ENCODE assay signal across 12 cellular contexts in the genomic region with DNA sequence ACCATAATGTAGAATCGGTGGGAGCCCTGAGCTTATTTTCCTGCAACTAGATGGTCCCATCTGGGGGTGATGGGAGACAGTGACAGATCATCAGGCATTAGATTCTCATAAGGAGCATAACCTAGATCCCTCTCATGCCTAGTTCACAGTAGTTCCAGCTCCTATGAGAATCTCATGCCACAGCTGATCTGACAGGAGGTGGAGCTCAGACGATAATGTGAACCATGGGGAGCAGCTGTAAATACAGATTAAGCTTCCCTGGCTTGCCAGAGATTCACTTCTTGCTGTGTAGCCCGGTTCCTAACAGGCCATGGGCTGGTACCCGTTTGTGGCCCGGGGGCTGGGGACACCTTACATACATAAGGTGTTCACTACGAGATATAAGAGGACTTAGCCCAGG.
DNase-seq lines count a peak whose midpoint lies in the region; ATAC-seq and TF ChIP-seq lines count a peak whose summit lies in the region.
"Had no signal": no experiment of that assay in that cellular context is flagged by ENCODE, and none has a peak within 500 bp of the region (broad histone marks: within the 10 kb centered on the region; RNA-seq: fewer than 3 reads in every experiment).

No MANE protein-coding gene starts in this region.

- CTCF ChIA-PET in activated naive CD4-positive, alpha-beta T cell treated with anti-CD3 and anti-CD28 coated beads, Interleukin-2, amount 10 ng/mL, durations not matched to agents 7 days and 5 days (lab: Charles Lee) = interaction anchor here (1.7 kb wide), 1 partner anchor 11 kb away, joined by 4 read pairs; no protein-coding TSS in a partner anchor

- DNase-seq in activated naive CD4-positive, alpha-beta T cell treated with anti-CD3 and anti-CD28 coated beads, Interleukin-2, amount 10 ng/mL, durations not matched to agents 7 days and 5 days = no peak
- no peak for DNase-seq in activated naive CD4-positive, alpha-beta T cell treated with Interleukin-2 at 50 U/mL for 16 hours
- no peak for DNase-seq in stimulated activated naive B cell treated with anti-CD40 and anti-IgM and Interleukin-4, amounts not matched to agents 10 μg/mL and 1 μg/mL and 100 μg/mL, for 72 hours
- no peak for DNase-seq in stimulated activated CD4-positive, alpha-beta T cell treated with anti-CD3 and anti-CD28 coated beads, Interleukin-1b, Interleukin-23, amount 100 ng/mL, for 48 hours
- no peak for DNase-seq in NCI-H2171 (lab: John Stamatoyannopoulos, UW)
- DNase-seq: foreskin keratinocyte; NCI-H510A treated with DMSO at 0.1 percent for 48 hours; stimulated activated CD4-positive, alpha-beta T cell treated with anti-CD3 and anti-CD28 coated beads, Interleukin-4, amount 100 ng/mL, for 24 hours; trophoblast cell had no signal

- H3K4me3 ChIP-seq in SU-DHL-6 (ENCODE audit: insufficient read depth, low read length, poor library complexity, severe bottlenecking) = no peak overlapping the region
- H3K4me3 ChIP-seq in iPS-18a (ENCODE audit: low read length) = peak overlapping the region; percentile 88

- H3K36me3 Mint-ChIP-seq in activated naive CD4-positive, alpha-beta T cell treated with anti-CD3 and anti-CD28 coated beads, Interleukin-2, amount 10 ng/mL, durations not matched to agents 7 days and 5 days = peaks cover 10% of the 10 kb centered on the region
- peaks cover 3% of the 10 kb centered on the region in 2 donors for H3K36me3 Mint-ChIP-seq in stimulated activated naive B cell treated with anti-CD40 and anti-IgM and Interleukin-4, amounts not matched to agents 10 μg/mL and 1 μg/mL and 100 μg/mL, for 72 hours

- H3K27me3 ChIP-seq in SU-DHL-6 (ENCODE audit: low read length) (no peaks in the 10 kb centered on the region), iPS-18a (ENCODE audit: control insufficient read depth, insufficient read depth, low read length) (no peaks in the 10 kb centered on the region)
- H3K27me3 ChIP-seq: foreskin keratinocyte had no signal

- no peaks in the 10 kb centered on the region for H3K9me3 Mint-ChIP-seq in activated naive CD4-positive, alpha-beta T cell treated with anti-CD3 and anti-CD28 coated beads, Interleukin-2, amount 10 ng/mL, durations not matched to agents 7 days and 5 days
- no peaks in the 10 kb centered on the region for H3K9me3 Mint-ChIP-seq in stimulated activated naive B cell treated with anti-CD40 and anti-IgM and Interleukin-4, amounts not matched to agents 10 μg/mL and 1 μg/mL and 100 μg/mL, for 72 hours

- H3K9me2 ChIP-seq in SU-DHL-6 (replicated peaks; ENCODE audit: insufficient read depth, low read length) = no peaks in the 10 kb centered on the region

- no peak for TF ChIP-seq CTCF in SU-DHL-6 (IDR thresholded peaks at IDR 0.05; ENCODE audit: insufficient read depth, low read length, poor library complexity, severe bottlenecking)

- H3K36me3 ChIP-seq in SU-DHL-6 (ENCODE audit: low read length) = no peaks in the 10 kb centered on the region
- no peaks in the 10 kb centered on the region for H3K36me3 ChIP-seq in iPS-18a (ENCODE audit: control insufficient read depth, low read depth, low read length)

- H3K4me1 Mint-ChIP-seq in activated naive CD4-positive, alpha-beta T cell treated with anti-CD3 and anti-CD28 coated beads, Interleukin-2, amount 10 ng/mL, durations not matched to agents 7 days and 5 days = peaks cover 31% of the 10 kb centered on the region
- peaks cover 18 to 28% of the 10 kb centered on the region in 2 donors for H3K4me1 Mint-ChIP-seq in stimulated activated naive B cell treated with anti-CD40 and anti-IgM and Interleukin-4, amounts not matched to agents 10 μg/mL and 1 μg/mL and 100 μg/mL, for 72 hours

- H3F3A ChIP-seq in SU-DHL-6 (ENCODE audit: insufficient read depth) = 0 out of 2 replicates have a peak, but pooled peaks cover 6% of the 10 kb centered on the region

- H3K27me3 Mint-ChIP-seq in activated naive CD4-positive, alpha-beta T cell treated with anti-CD3 and anti-CD28 coated beads, Interleukin-2, amount 10 ng/mL, durations not matched to agents 7 days and 5 days = peaks cover 8% of the 10 kb centered on the region
- peaks cover 0 to 4% of the 10 kb centered on the region in 2 donors for H3K27me3 Mint-ChIP-seq in stimulated activated naive B cell treated with anti-CD40 and anti-IgM and Interleukin-4, amounts not matched to agents 10 μg/mL and 1 μg/mL and 100 μg/mL, for 72 hours

- H3K9ac ChIP-seq in SU-DHL-6 (ENCODE audit: low read length) (peak overlapping the region; percentile 84; the same call in 1 of the 2 replicates), iPS-18a (ENCODE audit: low read length) (no peak overlapping the region)

- H3K27ac ChIP-seq in SU-DHL-6 (ENCODE audit: low read depth, low read length) (no peak overlapping the region), iPS-18a (ENCODE audit: low read length) (no peak overlapping the region)

- peaks cover 8% of the 10 kb centered on the region; the same call in 1 of the 2 replicates for H4K20me1 ChIP-seq in SU-DHL-6 (ENCODE audit: low read depth, low read length)

- H3K79me2 ChIP-seq in SU-DHL-6 (ENCODE audit: insufficient read depth, low read length) = peaks cover 36% of the 10 kb centered on the region

- H3K9me3 ChIP-seq in SU-DHL-6 (ENCODE audit: insufficient read depth, low read length) = no peaks in the 10 kb centered on the region
- no peaks in the 10 kb centered on the region for H3K9me3 ChIP-seq in iPS-18a (ENCODE audit: control insufficient read depth, low read depth, low read length)

- peak overlapping the region; percentile 93 for H3K27ac Mint-ChIP-seq in activated naive CD4-positive, alpha-beta T cell treated with anti-CD3 and anti-CD28 coated beads, Interleukin-2, amount 10 ng/mL, durations not matched to agents 7 days and 5 days
- H3K27ac Mint-ChIP-seq in stimulated activated naive B cell treated with anti-CD40 and anti-IgM and Interleukin-4, amounts not matched to agents 10 μg/mL and 1 μg/mL and 100 μg/mL, for 72 hours = peak overlapping the region; percentile 100

- H3K4me3 Mint-ChIP-seq in activated naive CD4-positive, alpha-beta T cell treated with anti-CD3 and anti-CD28 coated beads, Interleukin-2, amount 10 ng/mL, durations not matched to agents 7 days and 5 days = peak overlapping the region; percentile 95
- H3K4me3 Mint-ChIP-seq in stimulated activated naive B cell treated with anti-CD40 and anti-IgM and Interleukin-4, amounts not matched to agents 10 μg/mL and 1 μg/mL and 100 μg/mL, for 72 hours = peak overlapping the region; percentile 94 to 100

- H3K4me1 ChIP-seq in iPS-18a (ENCODE audit: control insufficient read depth, low read depth, low read length) = peaks cover 9% of the 10 kb centered on the region

- peak overlapping the region; percentile 76 for H3K4me2 ChIP-seq in SU-DHL-6 (ENCODE audit: low read depth, low read length, poor library complexity, severe bottlenecking)

- no peak for ATAC-seq in stimulated activated naive B cell treated with anti-CD40 and anti-IgM and Interleukin-4, amounts not matched to agents 10 μg/mL and 1 μg/mL and 100 μg/mL, for 72 hours (replicated peaks)
- no peak for ATAC-seq in HG03520 (IDR thresholded peaks at IDR 0.05; ENCODE audit: unreplicated experiment)

- no peak overlapping the region for H2AFZ ChIP-seq in SU-DHL-6 (ENCODE audit: low read depth, low read length, severe bottlenecking)
